1 cellular context compared by ENCODE assay signal in the genomic region with DNA sequence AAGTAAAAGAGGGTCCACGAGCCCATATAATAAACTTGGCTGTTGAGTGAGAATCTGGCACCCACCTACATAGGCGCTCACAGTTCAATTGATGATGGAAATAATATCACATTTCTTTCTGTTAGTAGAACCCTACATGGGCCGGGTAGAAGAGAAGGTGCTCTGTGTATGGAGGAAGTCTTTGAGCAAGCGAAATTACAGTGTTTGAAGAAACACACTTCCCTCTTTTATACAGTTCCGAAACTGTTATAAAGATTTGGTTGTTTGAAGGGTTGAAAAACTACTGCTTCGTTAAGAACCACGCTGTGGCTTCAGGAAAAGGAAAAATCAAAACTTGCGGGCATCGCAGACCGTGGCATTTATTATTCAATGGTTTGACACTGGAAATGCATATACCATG.
TF ChIP-seq lines count a peak whose summit lies in the region.

No MANE protein-coding gene starts in this region.

TF ChIP-seq in GM23338, 12 proteins besides CTCF, POLR2A, EP300 and RAD21 (continued from another document):
- TF ChIP-seq, protein P1, sequence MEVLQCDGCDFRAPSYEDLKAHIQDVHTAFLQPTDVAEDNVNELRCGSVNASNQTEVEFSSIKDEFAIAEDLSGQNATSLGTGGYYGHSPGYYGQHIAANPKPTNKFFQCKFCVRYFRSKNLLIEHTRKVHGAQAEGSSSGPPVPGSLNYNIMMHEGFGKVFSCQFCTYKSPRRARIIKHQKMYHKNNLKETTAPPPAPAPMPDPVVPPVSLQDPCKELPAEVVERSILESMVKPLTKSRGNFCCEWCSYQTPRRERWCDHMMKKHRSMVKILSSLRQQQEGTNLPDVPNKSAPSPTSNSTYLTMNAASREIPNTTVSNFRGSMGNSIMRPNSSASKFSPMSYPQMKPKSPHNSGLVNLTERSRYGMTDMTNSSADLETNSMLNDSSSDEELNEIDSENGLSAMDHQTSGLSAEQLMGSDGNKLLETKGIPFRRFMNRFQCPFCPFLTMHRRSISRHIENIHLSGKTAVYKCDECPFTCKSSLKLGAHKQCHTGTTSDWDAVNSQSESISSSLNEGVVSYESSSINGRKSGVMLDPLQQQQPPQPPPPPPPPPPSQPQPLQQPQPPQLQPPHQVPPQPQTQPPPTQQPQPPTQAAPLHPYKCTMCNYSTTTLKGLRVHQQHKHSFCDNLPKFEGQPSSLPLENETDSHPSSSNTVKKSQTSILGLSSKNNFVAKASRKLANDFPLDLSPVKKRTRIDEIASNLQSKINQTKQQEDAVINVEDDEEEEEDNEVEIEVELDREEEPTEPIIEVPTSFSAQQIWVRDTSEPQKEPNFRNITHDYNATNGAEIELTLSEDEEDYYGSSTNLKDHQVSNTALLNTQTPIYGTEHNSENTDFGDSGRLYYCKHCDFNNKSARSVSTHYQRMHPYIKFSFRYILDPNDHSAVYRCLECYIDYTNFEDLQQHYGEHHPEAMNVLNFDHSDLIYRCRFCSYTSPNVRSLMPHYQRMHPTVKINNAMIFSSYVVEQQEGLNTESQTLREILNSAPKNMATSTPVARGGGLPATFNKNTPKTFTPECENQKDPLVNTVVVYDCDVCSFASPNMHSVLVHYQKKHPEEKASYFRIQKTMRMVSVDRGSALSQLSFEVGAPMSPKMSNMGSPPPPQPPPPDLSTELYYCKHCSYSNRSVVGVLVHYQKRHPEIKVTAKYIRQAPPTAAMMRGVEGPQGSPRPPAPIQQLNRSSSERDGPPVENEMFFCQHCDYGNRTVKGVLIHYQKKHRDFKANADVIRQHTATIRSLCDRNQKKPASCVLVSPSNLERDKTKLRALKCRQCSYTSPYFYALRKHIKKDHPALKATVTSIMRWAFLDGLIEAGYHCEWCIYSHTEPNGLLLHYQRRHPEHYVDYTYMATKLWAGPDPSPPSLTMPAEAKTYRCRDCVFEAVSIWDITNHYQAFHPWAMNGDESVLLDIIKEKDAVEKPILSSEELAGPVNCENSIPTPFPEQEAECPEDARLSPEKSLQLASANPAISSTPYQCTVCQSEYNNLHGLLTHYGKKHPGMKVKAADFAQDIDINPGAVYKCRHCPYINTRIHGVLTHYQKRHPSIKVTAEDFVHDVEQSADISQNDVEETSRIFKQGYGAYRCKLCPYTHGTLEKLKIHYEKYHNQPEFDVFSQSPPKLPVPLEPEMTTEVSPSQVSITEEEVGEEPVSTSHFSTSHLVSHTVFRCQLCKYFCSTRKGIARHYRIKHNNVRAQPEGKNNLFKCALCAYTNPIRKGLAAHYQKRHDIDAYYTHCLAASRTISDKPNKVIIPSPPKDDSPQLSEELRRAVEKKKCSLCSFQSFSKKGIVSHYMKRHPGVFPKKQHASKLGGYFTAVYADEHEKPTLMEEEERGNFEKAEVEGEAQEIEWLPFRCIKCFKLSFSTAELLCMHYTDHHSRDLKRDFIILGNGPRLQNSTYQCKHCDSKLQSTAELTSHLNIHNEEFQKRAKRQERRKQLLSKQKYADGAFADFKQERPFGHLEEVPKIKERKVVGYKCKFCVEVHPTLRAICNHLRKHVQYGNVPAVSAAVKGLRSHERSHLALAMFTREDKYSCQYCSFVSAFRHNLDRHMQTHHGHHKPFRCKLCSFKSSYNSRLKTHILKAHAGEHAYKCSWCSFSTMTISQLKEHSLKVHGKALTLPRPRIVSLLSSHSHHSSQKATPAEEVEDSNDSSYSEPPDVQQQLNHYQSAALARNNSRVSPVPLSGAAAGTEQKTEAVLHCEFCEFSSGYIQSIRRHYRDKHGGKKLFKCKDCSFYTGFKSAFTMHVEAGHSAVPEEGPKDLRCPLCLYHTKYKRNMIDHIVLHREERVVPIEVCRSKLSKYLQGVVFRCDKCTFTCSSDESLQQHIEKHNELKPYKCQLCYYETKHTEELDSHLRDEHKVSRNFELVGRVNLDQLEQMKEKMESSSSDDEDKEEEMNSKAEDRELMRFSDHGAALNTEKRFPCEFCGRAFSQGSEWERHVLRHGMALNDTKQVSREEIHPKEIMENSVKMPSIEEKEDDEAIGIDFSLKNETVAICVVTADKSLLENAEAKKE (CRISPR knock-in tag; IDR thresholded peaks at IDR 0.05): no peak
- TF ChIP-seq JUNB (IDR thresholded peaks at IDR 0.05; ENCODE audit: unreplicated experiment): no peak
- TF ChIP-seq CREB1 (CRISPR knock-in tag; IDR thresholded peaks at IDR 0.05; ENCODE audit: low read depth): no peak
- TF ChIP-seq NANOG (IDR thresholded peaks at IDR 0.05; ENCODE audit: borderline replicate concordance): no peak
- TF ChIP-seq, protein P2, sequence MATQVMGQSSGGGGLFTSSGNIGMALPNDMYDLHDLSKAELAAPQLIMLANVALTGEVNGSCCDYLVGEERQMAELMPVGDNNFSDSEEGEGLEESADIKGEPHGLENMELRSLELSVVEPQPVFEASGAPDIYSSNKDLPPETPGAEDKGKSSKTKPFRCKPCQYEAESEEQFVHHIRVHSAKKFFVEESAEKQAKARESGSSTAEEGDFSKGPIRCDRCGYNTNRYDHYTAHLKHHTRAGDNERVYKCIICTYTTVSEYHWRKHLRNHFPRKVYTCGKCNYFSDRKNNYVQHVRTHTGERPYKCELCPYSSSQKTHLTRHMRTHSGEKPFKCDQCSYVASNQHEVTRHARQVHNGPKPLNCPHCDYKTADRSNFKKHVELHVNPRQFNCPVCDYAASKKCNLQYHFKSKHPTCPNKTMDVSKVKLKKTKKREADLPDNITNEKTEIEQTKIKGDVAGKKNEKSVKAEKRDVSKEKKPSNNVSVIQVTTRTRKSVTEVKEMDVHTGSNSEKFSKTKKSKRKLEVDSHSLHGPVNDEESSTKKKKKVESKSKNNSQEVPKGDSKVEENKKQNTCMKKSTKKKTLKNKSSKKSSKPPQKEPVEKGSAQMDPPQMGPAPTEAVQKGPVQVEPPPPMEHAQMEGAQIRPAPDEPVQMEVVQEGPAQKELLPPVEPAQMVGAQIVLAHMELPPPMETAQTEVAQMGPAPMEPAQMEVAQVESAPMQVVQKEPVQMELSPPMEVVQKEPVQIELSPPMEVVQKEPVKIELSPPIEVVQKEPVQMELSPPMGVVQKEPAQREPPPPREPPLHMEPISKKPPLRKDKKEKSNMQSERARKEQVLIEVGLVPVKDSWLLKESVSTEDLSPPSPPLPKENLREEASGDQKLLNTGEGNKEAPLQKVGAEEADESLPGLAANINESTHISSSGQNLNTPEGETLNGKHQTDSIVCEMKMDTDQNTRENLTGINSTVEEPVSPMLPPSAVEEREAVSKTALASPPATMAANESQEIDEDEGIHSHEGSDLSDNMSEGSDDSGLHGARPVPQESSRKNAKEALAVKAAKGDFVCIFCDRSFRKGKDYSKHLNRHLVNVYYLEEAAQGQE (IDR thresholded peaks at IDR 0.05; ENCODE audit: unreplicated experiment): no peak
- no peak for TF ChIP-seq STAT1 (IDR thresholded peaks at IDR 0.05; ENCODE audit: unreplicated experiment)
- TF ChIP-seq ZNF331 (CRISPR knock-in tag; IDR thresholded peaks at IDR 0.05; ENCODE audit: low read depth): no peak
- TF ChIP-seq EZH2 (IDR thresholded peaks at IDR 0.05; ENCODE audit: low read depth, unreplicated experiment): no peak
- TF ChIP-seq ZNF114 (CRISPR knock-in tag; IDR thresholded peaks at IDR 0.05): no peak
- no peak for TF ChIP-seq POLR2AphosphoS5 (IDR thresholded peaks at IDR 0.05; ENCODE audit: low read depth)
